Comparison of ENCODE assay signal across 8 cellular contexts in the genomic region with DNA sequence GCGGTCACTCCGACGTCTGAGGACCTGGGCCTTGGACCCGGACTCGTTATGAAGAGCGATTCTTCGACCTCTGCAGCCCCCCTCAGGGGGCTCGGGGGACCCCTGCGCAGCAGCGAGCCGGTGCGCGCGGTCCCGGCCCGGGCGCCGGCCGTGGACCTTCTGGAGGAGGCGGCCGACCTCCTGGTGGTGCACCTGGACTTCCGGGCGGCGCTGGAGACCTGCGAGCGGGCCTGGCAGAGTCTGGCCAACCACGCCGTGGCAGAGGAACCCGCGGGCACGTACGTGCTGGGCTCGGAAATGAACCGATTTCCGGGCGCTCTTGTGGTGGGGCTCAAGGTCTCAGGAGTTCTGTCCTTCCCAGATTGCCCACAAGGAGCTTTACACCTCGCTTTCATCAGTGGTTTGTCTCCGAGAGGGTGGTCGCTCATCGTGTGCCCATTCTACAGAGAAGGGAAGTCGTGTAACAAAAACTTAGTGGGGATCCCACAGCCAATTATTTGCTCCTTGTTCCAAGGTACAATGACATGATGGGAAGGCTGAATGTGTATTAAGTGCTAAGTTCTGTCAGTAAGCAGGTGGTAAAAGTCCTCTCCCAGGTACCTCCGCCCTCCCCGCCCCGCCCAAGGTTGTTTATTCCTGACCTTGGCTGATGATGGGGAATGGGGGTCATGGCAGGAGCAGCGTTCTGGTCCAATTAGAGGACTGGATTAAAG. TPM values are rescaled to one million over a fixed set of nuclear protein-coding genes. Genes with fewer than 3 reads are reported as not detected.
DNase-seq lines count a peak whose midpoint lies in the region; ATAC-seq and TF ChIP-seq lines count a peak whose summit lies in the region.

No MANE protein-coding gene starts in this region.

- TF ChIP-seq CTCF in esophagus squamous epithelium (IDR thresholded peaks at IDR 0.05) (peak in 1 of 6 experiments; percentile 7), nephron (IDR thresholded peaks at IDR 0.05; ENCODE audit: unreplicated experiment in 3 of 3) (no peak)

- no peaks in the 10 kb centered on the region for H3K9me3 ChIP-seq in esophagus squamous epithelium

- peak; percentile 30 for ATAC-seq in GM21360 (IDR thresholded peaks at IDR 0.05; ENCODE audit: unreplicated experiment)

- no peaks in the 10 kb centered on the region for H3K27me3 ChIP-seq in esophagus squamous epithelium

- intact Hi-C loops in esophagus squamous epithelium (cut with DNase I) = loop anchor here (5.0 to 10.0 kb wide), 3 partner anchors 76 to 251 kb away; no protein-coding TSS in a partner anchor

- peak overlapping the region; percentile 84 to 92 (median 87) for H3K27ac ChIP-seq in esophagus squamous epithelium

- 19 to 50% methylated on average over 3 to 4 of the region's 45 CpGs for WGBS in esophagus squamous epithelium, 2 donors

- peaks cover 43% of the 10 kb centered on the region for H3K36me3 Mint-ChIP-seq in nephron (ENCODE audit: low read depth)

- H3K9me3 Mint-ChIP-seq in nephron = no peaks in the 10 kb centered on the region

- H3K4me1 Mint-ChIP-seq in nephron = peaks cover 31% of the 10 kb centered on the region

- H3K4me1 ChIP-seq in esophagus squamous epithelium = peaks cover 19 to 45% (median 24%) of the 10 kb centered on the region in 3 donors

- H3K27ac Mint-ChIP-seq in nephron = no peak overlapping the region

- no peak for TF ChIP-seq POLR2A in esophagus squamous epithelium (IDR thresholded peaks at IDR 0.05)

- peak overlapping the region; percentile 81 to 93 (median 87) for H3K4me3 ChIP-seq in esophagus squamous epithelium

- peaks cover 5 to 41% (median 8%) of the 10 kb centered on the region in 3 donors for H3K36me3 ChIP-seq in esophagus squamous epithelium

- no peaks in the 10 kb centered on the region for H3K27me3 Mint-ChIP-seq in nephron (ENCODE audit: low read depth)

- peak; percentile 24 for DNase-seq in CD1c-positive myeloid dendritic cell (ENCODE audit: extremely low spot score)
- peak; percentile 48 for DNase-seq in M059J (ENCODE audit: low read depth)
- peak; percentile 36 for DNase-seq in activated CD8-positive, alpha-beta memory T cell treated with anti-CD3 and anti-CD28 coated beads, Interleukin-2, amount 50 U/mL, for 4 hours
- DNase-seq in esophagus squamous epithelium (lab: John Stamatoyannopoulos, UW) = no peak
- DNase-seq in middle frontal gyrus (ENCODE audit: extremely low spot score, low spot score) = no peak
- DNase-seq in NCI-H1930 (lab: John Stamatoyannopoulos, UW) = no peak

- H3K4me3 Mint-ChIP-seq in nephron = peak overlapping the region; percentile 97 to 99 (median 97)

RNA-seq across cellular contexts. Expression of a gene that starts 0.7 kb away (rescaled TPM):
- 10.4 and 14.6 TPM in 2 replicates for total RNA-seq in M059J (2014; rRNA removed; shearing (Covaris generic))
- total RNA-seq in esophagus squamous epithelium = 10 to 100 TPM; 17.2 to 32.3 (median 22.9) TPM

RNA-seq across cellular contexts. Expression of a gene that starts 32.1 kb away (rescaled TPM):
- 1.3 and 1.7 TPM in 2 replicates for total RNA-seq in M059J (2014; rRNA removed; shearing (Covaris generic))
- total RNA-seq in esophagus squamous epithelium = 1 to 10 TPM in 1 of 4 donors, under 1 TPM in 1, not detected in 2; 0.57 to 2.1 TPM

RNA-seq across cellular contexts. Expression of a gene that starts 54.1 kb away (rescaled TPM):
- total RNA-seq in M059J (2014; rRNA removed; shearing (Covaris generic)) = 20.8 and 33.6 TPM in 2 replicates
- total RNA-seq in esophagus squamous epithelium = 10 to 100 TPM; 11.2 to 30.9 (median 15.9) TPM

Comparison
In these comparisons a context has a peak if more than half of its experiments do, and no peak if none do; other contexts are left out.
1. DNase-seq: peak in CD1c-positive myeloid dendritic cell (single experiment), M059J (single experiment) and activated CD8-positive, alpha-beta memory T cell treated with anti-CD3 and anti-CD28 coated beads, Interleukin-2, amount 50 U/mL, for 4 hours (single experiment); none in esophagus squamous epithelium (single experiment), middle frontal gyrus (single experiment) and NCI-H1930 (0 of 2).